Comparison of ENCODE assay signal across 15 cellular contexts in genomic region chr14:101915871-101916815, GRCh38. TPM values are rescaled to one million over a fixed set of nuclear protein-coding genes. Genes with fewer than 3 reads are reported as not detected.
A peak's percentile ranks its signal among the peaks of the same experiment; 100 is the strongest.
DNase-seq lines count a peak whose midpoint lies in the region; ATAC-seq and TF ChIP-seq lines count a peak whose summit lies in the region.
"Had no signal": no experiment of that assay in that cellular context is flagged by ENCODE, and none has a peak within 500 bp of the region (broad histone marks: within the 10 kb centered on the region; RNA-seq: fewer than 3 reads in every experiment).

No MANE protein-coding gene starts in this region.

- H3K27ac ChIP-seq in breast epithelium (peak overlapping the region; percentile 3 to 77), mesendoderm (ENCODE audit: low read depth, low read length) (no peak overlapping the region), aorta (ENCODE audit: low read depth in 1 of 2, low read length in 2 of 2) (no peak overlapping the region), OCI-LY7 (ENCODE audit: low read depth, low read length, poor library complexity, severe bottlenecking) (no peak overlapping the region)
- H3K27ac ChIP-seq: neutrophil had no signal

- no peak overlapping the region for H4K5ac ChIP-seq in mesendoderm (ENCODE audit: low read length)

- H3K9me2 ChIP-seq in OCI-LY7 (ENCODE audit: insufficient read depth, low read length): no peaks in the 10 kb centered on the region

- ATAC-seq in activated naive CD8-positive, alpha-beta T cell treated with anti-CD3 and anti-CD28 coated beads, Interleukin-2, amount 50 U/mL, for 24 hours: no peak
- ATAC-seq in aorta (ENCODE audit: low FRiP score): peak; percentile 15

- H3K4me2 ChIP-seq in mesendoderm (ENCODE audit: low read length) (no peak overlapping the region), OCI-LY7 (ENCODE audit: low read length) (no peak overlapping the region)

- no peaks in the 10 kb centered on the region for H4K20me1 ChIP-seq in OCI-LY7 (ENCODE audit: insufficient read depth, low read length)

- no peak overlapping the region for H2BK15ac ChIP-seq in mesendoderm (replicated peaks; ENCODE audit: low read depth)

- H3K4me1 ChIP-seq in breast epithelium (no peaks in the 10 kb centered on the region), mesendoderm (ENCODE audit: control insufficient read depth, low read depth, low read length) (peaks cover 7% of the 10 kb centered on the region), aorta (ENCODE audit: control insufficient read depth in 1 of 2, insufficient read depth in 2 of 2, low read length in 2 of 2) (no peaks in the 10 kb centered on the region), OCI-LY7 (ENCODE audit: insufficient read depth, low read length, poor library complexity, severe bottlenecking) (no peaks in the 10 kb centered on the region)

- no peaks in the 10 kb centered on the region for H3K36me3 ChIP-seq in breast epithelium
- no peaks in the 10 kb centered on the region for H3K36me3 ChIP-seq in mesendoderm (ENCODE audit: control insufficient read depth, insufficient read depth, low read length)
- H3K36me3 ChIP-seq in aorta (ENCODE audit: control insufficient read depth in 1 of 2, insufficient read depth in 2 of 2, low read length in 1 of 2): no peaks in the 10 kb centered on the region
- H3K36me3 ChIP-seq in OCI-LY7 (ENCODE audit: insufficient read depth, low read length): peaks cover 41% of the 10 kb centered on the region
- H3K36me3 ChIP-seq: MG63 had no signal

- H3K79me2 ChIP-seq in mesendoderm (ENCODE audit: control insufficient read depth, insufficient read depth, low read length) (no peaks in the 10 kb centered on the region), OCI-LY7 (ENCODE audit: insufficient read depth, low read depth, low read length) (no peaks in the 10 kb centered on the region)

- TF ChIP-seq POLR2A in breast epithelium (IDR thresholded peaks at IDR 0.05): no peak

- H3K79me1 ChIP-seq in mesendoderm (ENCODE audit: low read length): no peaks in the 10 kb centered on the region

- H3K9me3 ChIP-seq in breast epithelium: no peaks in the 10 kb centered on the region
- no peaks in the 10 kb centered on the region for H3K9me3 ChIP-seq in aorta (ENCODE audit: control insufficient read depth, low read length)
- no peaks in the 10 kb centered on the region for H3K9me3 ChIP-seq in OCI-LY7 (ENCODE audit: low read length)
- H3K9me3 ChIP-seq: MG63, neutrophil had no signal

- CTCF ChIA-PET in MCF 10A (lab: Yijun Ruan, JAX) (no interaction called here), OCI-LY7 (lab: Charles Lee; ENCODE audit: unreplicated experiment) (no interaction called here)

- no peak for TF ChIP-seq CTCF in breast epithelium (IDR thresholded peaks at IDR 0.05)
- no peak for TF ChIP-seq CTCF in MCF 10A (IDR thresholded peaks at IDR 0.05; ENCODE audit: unreplicated experiment)
- no peak for TF ChIP-seq CTCF in OCI-LY7 (conservative IDR thresholded peaks at IDR 0.05; ENCODE audit: low read length)

- H3K27me3 ChIP-seq in breast epithelium (no peaks in the 10 kb centered on the region), mesendoderm (ENCODE audit: insufficient read depth, low read length, poor library complexity) (no peaks in the 10 kb centered on the region), aorta (ENCODE audit: control insufficient read depth in 1 of 2, insufficient read depth in 2 of 2, low read length in 1 of 2) (no peaks in the 10 kb centered on the region)
- H3K27me3 ChIP-seq: MG63, neutrophil had no signal

- H4K8ac ChIP-seq in mesendoderm (ENCODE audit: low read depth, low read length): no peak overlapping the region

- H3K4me3 Mint-ChIP-seq in MCF 10A (ENCODE audit: unreplicated experiment): no peak overlapping the region
- H3K4me3 Mint-ChIP-seq in activated naive CD8-positive, alpha-beta T cell treated with anti-CD3 and anti-CD28 coated beads, Interleukin-2, amount 50 U/mL, for 24 hours: no peak overlapping the region
- H3K4me3 Mint-ChIP-seq: HFFc6 had no signal

- H3K56ac ChIP-seq in mesendoderm (ENCODE audit: low read length): no peak overlapping the region

- DNase-seq in breast epithelium (ENCODE audit: low spot score in 2 of 2): no peak
- no peak for DNase-seq in MCF 10A (ENCODE audit: unreplicated experiment)
- no peak for DNase-seq in activated naive CD8-positive, alpha-beta T cell treated with anti-CD3 and anti-CD28 coated beads, Interleukin-2, amount 50 U/mL, for 24 hours
- no peak for DNase-seq in mesendoderm
- no peak for DNase-seq in aorta
- no peak for DNase-seq in RKO (ENCODE audit: low spot score)
- DNase-seq in anterior cingulate cortex (lab: John Stamatoyannopoulos, UW): no peak
- DNase-seq in OCI-LY7 (ENCODE audit: low spot score): no peak
- DNase-seq: DMS53, HFFc6, MG63, NCI-H2081 had no signal

- intact Hi-C loops in breast epithelium (cut with DNase I; ENCODE audit: low total_unique reads) (no loop called here), MCF 10A (cut with micrococcal nuclease) (no loop called here), aorta (cut with DNase I) (no loop called here), OCI-LY7 (cut with micrococcal nuclease; ENCODE audit: unreplicated experiment) (no loop called here)

- H3K27me3 Mint-ChIP-seq in MCF 10A (ENCODE audit: insufficient read depth, unreplicated experiment): no peaks in the 10 kb centered on the region
- H3K27me3 Mint-ChIP-seq in activated naive CD8-positive, alpha-beta T cell treated with anti-CD3 and anti-CD28 coated beads, Interleukin-2, amount 50 U/mL, for 24 hours: no peaks in the 10 kb centered on the region

- H3K9me3 Mint-ChIP-seq in MCF 10A (ENCODE audit: unreplicated experiment): no peaks in the 10 kb centered on the region
- no peaks in the 10 kb centered on the region for H3K9me3 Mint-ChIP-seq in activated naive CD8-positive, alpha-beta T cell treated with anti-CD3 and anti-CD28 coated beads, Interleukin-2, amount 50 U/mL, for 24 hours
- H3K9me3 Mint-ChIP-seq: HFFc6 had no signal

- no peak overlapping the region for H2BK5ac ChIP-seq in mesendoderm (ENCODE audit: low read length)

- POLR2A ChIA-PET in MCF 10A (lab: Yijun Ruan, JAX): interaction anchor here (0.9 kb wide), 1 partner anchor 105 kb away, joined by 3 read pairs; no protein-coding TSS in a partner anchor
- POLR2A ChIA-PET in OCI-LY7 (lab: Charles Lee): no interaction called here

- no peak overlapping the region for H2AFZ ChIP-seq in OCI-LY7 (ENCODE audit: low read length)

- no peak overlapping the region for H3K4ac ChIP-seq in mesendoderm (ENCODE audit: low read depth, low read length)

- H3K23ac ChIP-seq in mesendoderm (ENCODE audit: low read length): peak overlapping the region; percentile 80

- peaks cover 66% of the 10 kb centered on the region for H3K36me3 Mint-ChIP-seq in MCF 10A (ENCODE audit: insufficient read depth, unreplicated experiment)
- peaks cover 14% of the 10 kb centered on the region for H3K36me3 Mint-ChIP-seq in activated naive CD8-positive, alpha-beta T cell treated with anti-CD3 and anti-CD28 coated beads, Interleukin-2, amount 50 U/mL, for 24 hours (ENCODE audit: low read depth)

- no CpG with 5 or more reads among the region's 23 CpGs for WGBS in mesendoderm (ENCODE audit: extremely low coverage, insufficient coverage, low lambda C conversion rate)
- 90 to 91% methylated on average over 23 of the region's 23 CpGs for WGBS in aorta, 2 donors

- no peaks in the 10 kb centered on the region for H3K4me1 Mint-ChIP-seq in MCF 10A (ENCODE audit: insufficient read depth, unreplicated experiment)
- no peaks in the 10 kb centered on the region for H3K4me1 Mint-ChIP-seq in activated naive CD8-positive, alpha-beta T cell treated with anti-CD3 and anti-CD28 coated beads, Interleukin-2, amount 50 U/mL, for 24 hours

- H3K4me3 ChIP-seq in breast epithelium (no peak overlapping the region), mesendoderm (ENCODE audit: low read length) (no peak overlapping the region), aorta (ENCODE audit: low read length in 2 of 2) (no peak overlapping the region), OCI-LY7 (ENCODE audit: low read depth, low read length, poor library complexity, severe bottlenecking) (no peak overlapping the region)
- H3K4me3 ChIP-seq: coronary artery, MG63, skin epidermis had no signal

- H2AK5ac ChIP-seq in mesendoderm (ENCODE audit: low read length): no peak overlapping the region

- H3K27ac Mint-ChIP-seq in MCF 10A (ENCODE audit: low read depth, unreplicated experiment): no peak overlapping the region
- peak overlapping the region; percentile 30 for H3K27ac Mint-ChIP-seq in activated naive CD8-positive, alpha-beta T cell treated with anti-CD3 and anti-CD28 coated beads, Interleukin-2, amount 50 U/mL, for 24 hours
- H3K27ac Mint-ChIP-seq: HFFc6 had no signal

- no TSS peak for BruUV-seq in MCF 10A (replicated peaks; lab: Mats Ljungman, UMichigan)
- no TSS peak for BruUV-seq in OCI-LY7 (replicated peaks; lab: Mats Ljungman, UMichigan)

- H3K9ac ChIP-seq in mesendoderm (ENCODE audit: low read length): no peak overlapping the region

- H3K18ac ChIP-seq in mesendoderm (ENCODE audit: low read length): no peak overlapping the region

- no peak overlapping the region for H2BK120ac ChIP-seq in mesendoderm (ENCODE audit: low read depth, low read length)

RNA-seq across cellular contexts. Expression of gene DYNC1H1, which starts 48.2 kb away (rescaled TPM):
- total RNA-seq in breast epithelium: 100 to 1,000 TPM; 355 to 424 (median 391) TPM
- total RNA-seq in MCF 10A (2022): 704 and 715 TPM in 2 replicates
- polyA plus RNA-seq in mesendoderm (2013, experiment 1 of 2): 56.1 TPM
- polyA plus RNA-seq in mesendoderm (2013, experiment 2 of 2): 51.3 TPM
- total RNA-seq in aorta: 100 to 1,000 TPM; 451 to 481 TPM
- 100 to 1,000 TPM in 1 of 2 donors, 10 to 100 TPM in 1; 26.5 to 151 TPM for polyA plus RNA-seq in aorta
- 207 and 209 TPM in 2 replicates for total RNA-seq in OCI-LY7 (2014; rRNA removed; shearing (Covaris generic))
- total RNA-seq in OCI-LY7 (2022): 291 TPM in 2 replicates

Comparison
In these comparisons a context has a peak if more than half of its experiments do, and no peak if none do; other contexts are left out.
1. H3K27ac ChIP-seq: peak in breast epithelium (2 of 2); none in mesendoderm (single experiment), aorta (0 of 2) and OCI-LY7 (single experiment).